19 cellular contexts compared by ENCODE assay signal in the genomic region with DNA sequence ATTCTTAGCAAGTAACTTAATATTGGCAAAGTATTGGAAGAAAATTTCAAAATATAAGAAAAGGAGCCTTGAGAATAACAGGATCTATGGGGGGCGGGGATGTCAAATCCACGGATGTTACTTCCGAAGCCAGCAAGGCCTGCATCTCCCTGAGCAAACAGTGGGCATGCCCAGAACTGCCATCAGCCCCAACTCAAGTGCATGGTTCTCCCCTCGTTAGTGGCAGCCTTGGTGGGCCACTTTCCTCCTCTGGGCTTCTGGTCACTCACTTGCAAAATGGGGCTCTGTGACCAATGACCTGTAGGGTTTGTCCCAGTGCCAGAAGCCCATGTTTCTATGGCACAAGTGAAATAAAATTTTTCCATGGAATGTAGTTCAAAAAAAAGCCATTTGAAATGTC. TPM values are rescaled to one million over a fixed set of nuclear protein-coding genes. Genes with fewer than 3 reads are reported as not detected.
"Had no signal": no experiment of that assay in that cellular context is flagged by ENCODE, and none has a peak within 500 bp of the region (broad histone marks: within the 10 kb centered on the region; RNA-seq: fewer than 3 reads in every experiment).

No MANE protein-coding gene starts in this region.

- H3K4me3 ChIP-seq: SJCRH30 had no signal

- H3K36me3 ChIP-seq: SJCRH30 had no signal

- H3K4me1 ChIP-seq: SJCRH30 had no signal

- DNase-seq: Karpas-422; KBM-7; MM.1S; NCI-H1092 treated with DMSO at 0.1 percent for 48 hours; NCI-H1436; NCI-H187; NCI-H2029; NCI-H2081 treated with DMSO at 0.1 percent for 48 hours; NCI-H2227 treated with DMSO at 0.1 percent for 48 hours; NCI-H524; NCI-H526 treated with DMSO at 0.1 percent for 48 hours; NCI-H748 treated with DMSO at 0.1 percent for 48 hours; NK-92 treated with Interleukin-12 subunit alpha and Interleukin-12 subunit beta, amount 100 ng/mL, for 24 hours; PC-3; SHP77 treated with DMSO at 0.1 percent for 48 hours; SJCRH30 had no signal

- H3K27ac ChIP-seq: RWPE1, SJCRH30 had no signal

- H3K27me3 ChIP-seq: SJCRH30 had no signal

- H3K9me3 ChIP-seq: SJCRH30 had no signal

RNA-seq across cellular contexts. Expression of gene UBE2QL1, which starts 43.1 kb away (rescaled TPM):
- total RNA-seq: HT-29, OCI-LY7 had no signal
